ENCODE assay signal across 27 cellular contexts in genomic region chr5:82521431-82522051, GRCh38.
A peak's percentile ranks its signal among the peaks of the same experiment; 100 is the strongest.
DNase-seq lines count a peak whose midpoint lies in the region; ATAC-seq, FAIRE-seq and TF ChIP-seq lines count a peak whose summit lies in the region.
"Had no signal": no experiment of that assay in that cellular context is flagged by ENCODE, and none has a peak within 500 bp of the region (broad histone marks: within the 10 kb centered on the region; RNA-seq: fewer than 3 reads in every experiment).

No MANE protein-coding gene starts in this region.

- H4K8ac ChIP-seq in H1 (ENCODE audit: extremely low read depth, insufficient read depth, low read length): no peak overlapping the region

- H3K4me1 Mint-ChIP-seq in T-cell: no peaks in the 10 kb centered on the region
- H3K4me1 Mint-ChIP-seq: CD14-positive monocyte; CD8-positive, alpha-beta memory T cell had no signal

- H3F3A ChIP-seq in PC-3 (ENCODE audit: low read length, unreplicated experiment): no peaks in the 10 kb centered on the region

- H3K79me2 ChIP-seq in HepG2 (ENCODE audit: insufficient read depth, low read length) (no peaks in the 10 kb centered on the region), PC-3 (ENCODE audit: low read length) (no peaks in the 10 kb centered on the region), H1 (ENCODE audit: control insufficient read depth in 1 of 2, insufficient read depth in 2 of 2, low read length in 2 of 2) (no peaks in the 10 kb centered on the region)

- H3K27me3 ChIP-seq in HepG2 (ENCODE audit: control insufficient read depth in 1 of 2, insufficient read depth in 2 of 2, low read length in 2 of 2) (no peaks in the 10 kb centered on the region), right lobe of liver (no peaks in the 10 kb centered on the region), PC-3 (ENCODE audit: low read length) (no peaks in the 10 kb centered on the region), H1 (replicated peaks in 1 of 4; ENCODE audit: control insufficient read depth in 3 of 4, extremely low read depth in 1 of 4, insufficient read depth in 3 of 4, low read length in 3 of 4) (no peaks in the 10 kb centered on the region)
- H3K27me3 ChIP-seq: BE2C; BLaER1 treated with 17β-estradiol and CSF1 and Interleukin-3, amounts not matched to agents 10 nM and 100 nM had no signal

- H4K91ac ChIP-seq in H1 (replicated peaks; ENCODE audit: insufficient read length, low read length): no peak overlapping the region

- no peak overlapping the region for H2AK5ac ChIP-seq in H1 (ENCODE audit: low read depth, low read length)

- H3K56ac ChIP-seq in H1 (replicated peaks; ENCODE audit: insufficient read length, low read depth, low read length): no peak overlapping the region

- H3K27ac Mint-ChIP-seq in T-cell: no peak overlapping the region
- H3K27ac Mint-ChIP-seq: CD14-positive monocyte; CD4-positive, alpha-beta T cell; CD8-positive, alpha-beta memory T cell; GM23338; HFFc6 had no signal

- H3K9me2 ChIP-seq in PC-3 (replicated peaks; ENCODE audit: low read length): no peaks in the 10 kb centered on the region

- H3K14ac ChIP-seq in H1 (ENCODE audit: insufficient read length): no peak overlapping the region

- H4K20me1 ChIP-seq in HepG2 (ENCODE audit: insufficient read depth, low read length) (no peaks in the 10 kb centered on the region), PC-3 (ENCODE audit: low read length) (no peaks in the 10 kb centered on the region), H1 (replicated peaks in 1 of 2; ENCODE audit: control insufficient read depth in 1 of 2, insufficient read depth in 2 of 2, low read length in 2 of 2) (no peaks in the 10 kb centered on the region)
- H4K20me1 ChIP-seq: BLaER1 treated with 17β-estradiol and CSF1 and Interleukin-3, amounts not matched to agents 10 nM and 100 nM had no signal

- no peak overlapping the region for H2AFZ ChIP-seq in HepG2 (ENCODE audit: low read length)
- H2AFZ ChIP-seq in PC-3 (ENCODE audit: low read length): no peak overlapping the region
- no peak overlapping the region for H2AFZ ChIP-seq in H1 (ENCODE audit: low read length)
- H2AFZ ChIP-seq: GM23338 had no signal

- H2BK20ac ChIP-seq in H1 (ENCODE audit: low read length): no peak overlapping the region

- no peaks in the 10 kb centered on the region for H3K79me1 ChIP-seq in H1 (ENCODE audit: low read depth, low read length)

- intact Hi-C loops in HepG2 (cut with micrococcal nuclease; ENCODE audit: unreplicated experiment) (loop anchor here (1.0 to 10.0 kb wide), 3 partner anchors 116 to 167 kb away; no protein-coding TSS in a partner anchor), right lobe of liver (cut with DNase I) (no loop called here), PC-3 (cut with micrococcal nuclease) (no loop called here)

- TF ChIP-seq RAD21 in HepG2 (CRISPR knock-in tag; IDR thresholded peaks at IDR 0.05) (no peak), H1 (IDR thresholded peaks at IDR 0.05 in 1 of 2, conservative IDR thresholded peaks at IDR 0.05 in 1 of 2; ENCODE audit: low read depth in 2 of 2, low read length in 2 of 2) (no peak)

- DNase-seq in HepG2 (ENCODE audit: low spot score): peak; percentile 82
- DNase-seq in right lobe of liver: no peak
- DNase-seq in PC-3: peak; percentile 58
- DNase-seq in H1 (ENCODE audit: low read depth in 1 of 2, low spot score in 2 of 2): no peak
- peak; percentile 14 for DNase-seq in retina
- no peak for DNase-seq in T-cell
- no peak for DNase-seq in RPMI8226
- DNase-seq: 8988T; ACHN; AML-193; BE2C; Calu3; CD4-positive, alpha-beta T cell; CD8-positive, alpha-beta memory T cell; DMS53; DMS79 treated with DMSO at 0.1 percent for 48 hours; GF-D8; HFFc6 had no signal

- ATAC-seq in HepG2 (peak; percentile 91), right lobe of liver (no peak), PC-3 (peak; percentile 54), HG02970 (IDR thresholded peaks at IDR 0.05; ENCODE audit: low FRiP score, unreplicated experiment) (no peak), T-cell (replicated peaks in 1 of 4) (no peak)
- ATAC-seq: A549, GM23338 had no signal

- TF ChIP-seq POLR2A in HepG2 (IDR thresholded peaks at IDR 0.05; ENCODE audit: insufficient read depth in 1 of 2, low read depth in 2 of 2, low read length in 2 of 2): no peak
- no peak for TF ChIP-seq POLR2A in right lobe of liver (IDR thresholded peaks at IDR 0.05)
- TF ChIP-seq POLR2A in H1 (IDR thresholded peaks at IDR 0.05; ENCODE audit: control extremely low read depth in 1 of 2, low read depth in 2 of 2, low read length in 2 of 2): no peak

- no peak overlapping the region for H2BK5ac ChIP-seq in H1 (ENCODE audit: low read depth, low read length)

- POLR2A ChIA-PET in HepG2 (lab: Yijun Ruan, JAX) (interaction anchor here (1.2 kb wide), 1 partner anchor 135 kb away, joined by 4 read pairs; no protein-coding TSS in a partner anchor), PC-3 (lab: Charles Lee; ENCODE audit: unreplicated experiment) (no interaction called here), H1 (lab: Charles Lee; ENCODE audit: partially characterized antibody) (no interaction called here), T-cell (lab: Charles Lee) (no interaction called here)

- no peaks in the 10 kb centered on the region; the same call in 1 of the 2 replicates for H3K23me2 ChIP-seq in H1 (ENCODE audit: low read depth, low read length)

- no peak overlapping the region for H2BK120ac ChIP-seq in H1 (replicated peaks; ENCODE audit: low read depth, low read length)

- TF ChIP-seq EP300 in HepG2 (IDR thresholded peaks at IDR 0.05; ENCODE audit: low read depth in 2 of 2, low read length in 2 of 2) (no peak), HepG2 (CRISPR knock-in tag; IDR thresholded peaks at IDR 0.05; ENCODE audit: borderline replicate concordance) (no peak), H1 (IDR thresholded peaks at IDR 0.05; ENCODE audit: borderline replicate concordance in 1 of 2, low read depth in 2 of 2, low read length in 2 of 2) (no peak)

- no peak overlapping the region for H3K4ac ChIP-seq in H1 (replicated peaks; ENCODE audit: insufficient read length, low read depth, low read length)

- no peaks in the 10 kb centered on the region for H3K9me3 Mint-ChIP-seq in T-cell
- H3K9me3 Mint-ChIP-seq: CD4-positive, alpha-beta T cell; GM23338; HFFc6 had no signal

- H2BK15ac ChIP-seq in H1 (ENCODE audit: low read length): no peak overlapping the region

- H3K4me1 ChIP-seq in HepG2 (ENCODE audit: insufficient read depth, low read length) (peaks cover 26% of the 10 kb centered on the region), right lobe of liver (no peaks in the 10 kb centered on the region), PC-3 (ENCODE audit: insufficient read depth, low read length) (peaks cover 16% of the 10 kb centered on the region), H1 (replicated peaks in 1 of 4; ENCODE audit: control insufficient read depth in 3 of 4, insufficient read depth in 4 of 4, low read length in 3 of 4) (peaks cover 0 to 4% (median 2%) of the 10 kb centered on the region in 4 experiments; a peak in 2 of 7 replicates)
- H3K4me1 ChIP-seq: A549; BLaER1 treated with 17β-estradiol and CSF1 and Interleukin-3, amounts not matched to agents 10 nM and 100 nM; HAP-1 had no signal

- H3K36me3 Mint-ChIP-seq in T-cell: no peaks in the 10 kb centered on the region
- H3K36me3 Mint-ChIP-seq: CD14-positive monocyte; CD8-positive, alpha-beta memory T cell had no signal

- TF ChIP-seq CTCF in HepG2 (CRISPR knock-in tag; IDR thresholded peaks at IDR 0.05) (0 out of 2 replicates have a peak, but pooled peaks have one; percentile 10), right lobe of liver (IDR thresholded peaks at IDR 0.05) (no peak), PC-3 (conservative IDR thresholded peaks at IDR 0.05; ENCODE audit: low read depth, low read length) (no peak), H1 (IDR thresholded peaks at IDR 0.05; ENCODE audit: control extremely low read depth in 1 of 3, insufficient read depth in 1 of 3, low read depth in 1 of 3, low read length in 3 of 3) (no peak)

- no peak overlapping the region for H3K9ac ChIP-seq in HepG2 (ENCODE audit: insufficient read depth, low read depth, low read length)
- H3K9ac ChIP-seq in PC-3 (ENCODE audit: low read length): peak overlapping the region; percentile 8; the same call in 1 of the 2 replicates
- no peak overlapping the region for H3K9ac ChIP-seq in H1 (replicated peaks in 1 of 4; ENCODE audit: extremely low read depth in 1 of 4, low read depth in 3 of 4, low read length in 3 of 4)
- H3K9ac ChIP-seq: BLaER1 treated with 17β-estradiol and CSF1 and Interleukin-3, amounts not matched to agents 10 nM and 100 nM had no signal

- H3K4me2 ChIP-seq in HepG2 (ENCODE audit: low read depth, low read length) (peak overlapping the region; percentile 53), PC-3 (ENCODE audit: low read length) (peak overlapping the region; percentile 25; the same call in 1 of the 2 replicates), H1 (ENCODE audit: insufficient read depth in 1 of 2, low read depth in 2 of 2, low read length in 2 of 2) (no peak overlapping the region)
- H3K4me2 ChIP-seq: A549; BLaER1 treated with 17β-estradiol and CSF1 and Interleukin-3, amounts not matched to agents 10 nM and 100 nM; GM23338 had no signal

- no peak overlapping the region for H4K5ac ChIP-seq in H1 (ENCODE audit: insufficient read length, low read depth, low read length)

- H3K18ac ChIP-seq in H1 (ENCODE audit: extremely low read depth, low read length): no peak overlapping the region

- H3K4me3 Mint-ChIP-seq in T-cell: no peak overlapping the region
- H3K4me3 Mint-ChIP-seq: CD14-positive monocyte; CD4-positive, alpha-beta T cell; CD8-positive, alpha-beta memory T cell; GM23338; HFFc6 had no signal

- H3K23ac ChIP-seq in H1 (ENCODE audit: insufficient read length): no peak overlapping the region

- H3K4me3 ChIP-seq in HepG2 (replicated peaks in 1 of 3; ENCODE audit: insufficient read depth in 1 of 3, low read depth in 2 of 3, low read length in 3 of 3) (peak overlapping the region in 1 of 3 experiments; percentile 7; a peak in 1 of 6 replicates), right lobe of liver (no peak overlapping the region), PC-3 (ENCODE audit: low read length) (no peak overlapping the region), H1 (ENCODE audit: extremely low read depth in 1 of 4, insufficient read depth in 2 of 4, low read depth in 3 of 4, low read length in 4 of 4) (no peak overlapping the region)
- H3K4me3 ChIP-seq: A549; BLaER1 treated with 17β-estradiol and CSF1 and Interleukin-3, amounts not matched to agents 10 nM and 100 nM; GM23338; HAP-1 had no signal

- in situ Hi-C loops in HepG2 (cut with HindIII; ENCODE audit: extremely low pct_ligation_motif_present, low pct_unique_long_range_greater_than_20kb): no loop called here

- H3K27me3 Mint-ChIP-seq in T-cell: peaks cover 0 to 3% of the 10 kb centered on the region in 2 donors
- H3K27me3 Mint-ChIP-seq: CD4-positive, alpha-beta T cell had no signal

- no peaks in the 10 kb centered on the region for H3K36me3 ChIP-seq in HepG2 (replicated peaks in 1 of 2; ENCODE audit: control insufficient read depth in 1 of 2, insufficient read depth in 2 of 2, low read length in 2 of 2)
- H3K36me3 ChIP-seq in right lobe of liver: no peaks in the 10 kb centered on the region
- H3K36me3 ChIP-seq in PC-3 (ENCODE audit: low read depth, low read length): no peaks in the 10 kb centered on the region
- H3K36me3 ChIP-seq in H1 (ENCODE audit: control insufficient read depth in 2 of 4, insufficient read depth in 4 of 4, low read length in 3 of 4): no peaks in the 10 kb centered on the region
- H3K36me3 ChIP-seq: BE2C; BLaER1 treated with 17β-estradiol and CSF1 and Interleukin-3, amounts not matched to agents 10 nM and 100 nM; HAP-1 had no signal

- BruUV-seq in HepG2 (replicated peaks; lab: Mats Ljungman, UMichigan): no TSS peak
- BruUV-seq in PC-3 (replicated peaks; lab: Mats Ljungman, UMichigan): no TSS peak

- no peaks in the 10 kb centered on the region for H3K9me3 ChIP-seq in HepG2 (ENCODE audit: low read length)
- H3K9me3 ChIP-seq in right lobe of liver: no peaks in the 10 kb centered on the region
- H3K9me3 ChIP-seq in PC-3 (ENCODE audit: low read length): no peaks in the 10 kb centered on the region
- H3K9me3 ChIP-seq in H1 (ENCODE audit: insufficient read depth in 2 of 2, low read depth in 1 of 2, low read length in 1 of 2): no peaks in the 10 kb centered on the region
- H3K9me3 ChIP-seq: A549, BE2C, HAP-1 had no signal

- 11% methylated on average over 4 of the region's 4 CpGs for WGBS in HepG2 (ENCODE audit: low lambda C conversion rate)
- 82% methylated on average over 3 of the region's 4 CpGs for WGBS in right lobe of liver (ENCODE audit: insufficient coverage, low coverage, low lambda C conversion rate, missing lambda C conversion rate)
- WGBS in H1 (ENCODE audit: extremely low coverage in 1 of 2, insufficient coverage in 1 of 2, insufficient read length in 1 of 2, insufficient replicate concordance in 2 of 2, low coverage in 1 of 2, low lambda C conversion rate in 2 of 2, missing lambda C conversion rate in 1 of 2), 2 experiments: 82% methylated on average over 4 of the region's 4 CpGs; no CpG with 5 or more reads in 1 of the 2 experiments

- 0 out of 2 replicates have a peak overlapping the region, but pooled peaks have one; percentile 30 for H2BK12ac ChIP-seq in H1 (ENCODE audit: low read depth, low read length)

- no peak overlapping the region for H3K27ac ChIP-seq in HepG2 (ENCODE audit: extremely low read length, insufficient read depth, low read length)
- no peak overlapping the region for H3K27ac ChIP-seq in right lobe of liver
- H3K27ac ChIP-seq in PC-3 (ENCODE audit: low read length): peak overlapping the region; percentile 63
- H3K27ac ChIP-seq in H1 (ENCODE audit: low read depth, low read length): no peak overlapping the region
- H3K27ac ChIP-seq: A549; BLaER1 treated with 17β-estradiol and CSF1 and Interleukin-3, amounts not matched to agents 10 nM and 100 nM had no signal

- FAIRE-seq in HepG2 (lab: Jason Lieb, UNC) (peak; percentile 30), H1 (lab: Jason Lieb, UNC) (no peak)
- FAIRE-seq: A549, GM12891, GM18507, H54 had no signal

- CTCF ChIA-PET in HepG2 (lab: Yijun Ruan, JAX; ENCODE audit: low intra/inter-chr PET ratio, low total read pairs): no interaction called here
- CTCF ChIA-PET in PC-3 (lab: Charles Lee): no interaction called here
- CTCF ChIA-PET in H1 (lab: Charles Lee; ENCODE audit: partially characterized antibody): interaction anchor here (1.3 kb wide), 1 partner anchor 10 kb away, joined by 4 read pairs; no protein-coding TSS in a partner anchor
- CTCF ChIA-PET in T-cell (lab: Charles Lee): no interaction called here

Comparison
In these comparisons a context has a peak if more than half of its experiments do, and no peak if none do; other contexts are left out.
1. ATAC-seq: peak in HepG2 (single experiment) and PC-3 (single experiment); none in right lobe of liver (0 of 4), HG02970 (single experiment) and T-cell (0 of 4).
2. DNase-seq: peak in HepG2 (single experiment), PC-3 (single experiment) and retina (single experiment); none in right lobe of liver (0 of 3), H1 (0 of 2), T-cell (0 of 34) and RPMI8226 (single experiment).
3. H3K4me2 ChIP-seq: peak in HepG2 (single experiment) and PC-3 (single experiment); none in H1 (0 of 2).
4. Of the 41 proteins assayed by ChIP-seq in both HepG2 and H1: peak only in HepG2: CTCF; only in H1: none; in both: none; in neither: 40.